Comparison of ENCODE assay signal across 1 cellular context in the genomic region with DNA sequence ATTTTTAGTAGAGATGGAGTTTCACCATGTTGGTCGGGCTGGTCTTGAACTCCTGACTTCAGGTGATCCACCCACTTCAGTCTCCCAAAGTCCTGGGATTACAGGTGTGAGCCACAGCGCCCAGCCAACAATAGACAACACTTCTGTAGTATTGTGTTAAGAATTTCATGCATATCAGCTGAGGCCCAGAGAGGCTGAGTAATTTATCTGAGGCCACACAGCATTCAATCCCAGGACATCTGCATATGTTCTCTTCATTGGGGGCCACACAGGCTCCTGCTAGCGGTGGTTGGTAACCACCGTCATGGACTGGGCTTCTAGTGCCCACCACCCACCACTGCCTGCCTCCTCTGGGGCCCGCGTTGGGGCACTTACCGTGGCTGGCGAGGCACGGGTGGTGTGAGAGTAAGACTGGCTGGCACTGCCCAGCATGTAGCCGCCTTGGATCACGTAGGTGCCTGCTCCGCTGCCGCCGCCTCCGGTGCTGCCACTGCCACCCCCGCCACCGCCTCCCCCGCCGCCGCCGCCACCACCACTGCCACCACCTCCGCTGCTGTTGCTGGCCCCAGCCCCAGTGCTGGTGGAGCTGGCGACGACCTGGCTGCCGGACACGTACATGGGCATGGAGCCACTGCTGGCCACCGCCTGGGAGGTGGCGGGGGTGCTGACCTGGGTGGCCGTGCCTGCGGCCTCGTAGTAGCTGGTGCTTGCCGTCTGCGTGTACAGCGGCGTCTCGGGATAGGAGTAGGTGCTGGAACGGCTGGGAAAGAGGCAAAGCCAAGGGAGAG.
TF ChIP-seq lines count a peak whose summit lies in the region.

No MANE protein-coding gene starts in this region.

TF ChIP-seq in WTC11, 78 proteins besides CTCF, POLR2A, EP300 and RAD21 (continued from another document):
- no peak for TF ChIP-seq ZNF281 (CRISPR knock-in tag; IDR thresholded peaks at IDR 0.05)
